27 cellular contexts compared by ENCODE assay signal in genomic region chr1:177794316-177794991, GRCh38.
DNase-seq lines count a peak whose midpoint lies in the region; ATAC-seq, FAIRE-seq and TF ChIP-seq lines count a peak whose summit lies in the region.
"Had no signal": no experiment of that assay in that cellular context is flagged by ENCODE, and none has a peak within 500 bp of the region (broad histone marks: within the 10 kb centered on the region; RNA-seq: fewer than 3 reads in every experiment).

No MANE protein-coding gene starts in this region.

- no peak for DNase-seq in GM18507 (ENCODE audit: extremely low spot score, insufficient read length, low read depth)
- peak; percentile 68 for DNase-seq in left kidney (ENCODE audit: low read depth, low spot score)
- DNase-seq in CD14-positive monocyte (ENCODE audit: low spot score) = no peak
- DNase-seq in mesothelial cell of epicardium (ENCODE audit: low spot score in 2 of 2, unreplicated experiment in 2 of 2) = no peak
- DNase-seq: activated CD4-positive, alpha-beta T cell treated with anti-CD3 and anti-CD28 coated beads, Interleukin-2, amount 10 ng/mL, durations not matched to agents 7 days and 5 days; activated CD8-positive, alpha-beta memory T cell treated with anti-CD3 and anti-CD28 coated beads, Interleukin-2, amount 50 U/mL, for 4 hours; activated effector memory CD4-positive, alpha-beta T cell treated with Interleukin-2 at 50 U/mL for 16 hours; adrenal gland; C1 segment of cervical spinal cord; GM23248; islet precursor cell; NCI-H1694; NCI-H226; NCI-H774; PC-3; SHP77 treated with DMSO at 0.1 percent for 48 hours; stimulated activated CD4-positive, alpha-beta T cell treated with anti-CD3 and anti-CD28 coated beads, Interleukin-2, amount 100 ng/mL, for 24 hours; stimulated activated naive CD8-positive, alpha-beta T cell treated with anti-CD3 and anti-CD28 coated beads, Interleukin-15, Interleukin-2, amounts not matched to agents 100 U/mL and 50 U/mL, for 24 hours; T-cell; thyroid gland had no signal

- ATAC-seq in GM21529 (IDR thresholded peaks at IDR 0.05; ENCODE audit: unreplicated experiment) (peak; percentile 51), GM21390 (IDR thresholded peaks at IDR 0.05; ENCODE audit: unreplicated experiment) (no peak), GM18867 (IDR thresholded peaks at IDR 0.05; ENCODE audit: unreplicated experiment) (no peak)
- ATAC-seq: PC-3; stimulated activated naive CD8-positive, alpha-beta T cell treated with anti-CD3 and anti-CD28 coated beads, Interleukin-15, Interleukin-2, amounts not matched to agents 100 U/mL and 50 U/mL, for 24 hours; T-cell had no signal

- H3K9me3 Mint-ChIP-seq in CD14-positive monocyte = peaks cover 0 to 13% (median 2%) of the 10 kb centered on the region in 7 donors
- no peaks in the 10 kb centered on the region for H3K9me3 Mint-ChIP-seq in mesothelial cell of epicardium
- H3K9me3 Mint-ChIP-seq: activated CD4-positive, alpha-beta T cell treated with anti-CD3 and anti-CD28 coated beads, Interleukin-2, amount 10 ng/mL, durations not matched to agents 7 days and 5 days had no signal

- no peak overlapping the region for H3K4me3 Mint-ChIP-seq in CD14-positive monocyte
- H3K4me3 Mint-ChIP-seq in mesothelial cell of epicardium = no peak overlapping the region
- H3K4me3 Mint-ChIP-seq: activated CD4-positive, alpha-beta T cell treated with anti-CD3 and anti-CD28 coated beads, Interleukin-2, amount 10 ng/mL, durations not matched to agents 7 days and 5 days; T-cell had no signal

- TF ChIP-seq CTCF in VCaP (conservative IDR thresholded peaks at IDR 0.05) = no peak
- TF ChIP-seq CTCF in CD14-positive monocyte (IDR thresholded peaks at IDR 0.05) = no peak
- TF ChIP-seq CTCF in mesothelial cell of epicardium (IDR thresholded peaks at IDR 0.05; ENCODE audit: unreplicated experiment) = no peak

- intact Hi-C loops in CD14-positive monocyte (cut with micrococcal nuclease) = no loop called here

- no peaks in the 10 kb centered on the region for H3K4me1 Mint-ChIP-seq in CD14-positive monocyte
- H3K4me1 Mint-ChIP-seq in mesothelial cell of epicardium = peaks cover 5% of the 10 kb centered on the region
- H3K4me1 Mint-ChIP-seq: activated CD4-positive, alpha-beta T cell treated with anti-CD3 and anti-CD28 coated beads, Interleukin-2, amount 10 ng/mL, durations not matched to agents 7 days and 5 days; T-cell had no signal

- peak overlapping the region; percentile 24; the same call in 1 of the 2 replicates for H3K27ac ChIP-seq in VCaP
- H3K27ac ChIP-seq: adrenal gland, GM23248, KMS-11, parathyroid adenoma, thyroid gland had no signal

- FAIRE-seq in GM18507 (lab: Jason Lieb, UNC) = peak; percentile 74
- FAIRE-seq: colon had no signal

- H3K27ac Mint-ChIP-seq in CD14-positive monocyte = no peak overlapping the region
- no peak overlapping the region for H3K27ac Mint-ChIP-seq in mesothelial cell of epicardium
- H3K27ac Mint-ChIP-seq: activated CD4-positive, alpha-beta T cell treated with anti-CD3 and anti-CD28 coated beads, Interleukin-2, amount 10 ng/mL, durations not matched to agents 7 days and 5 days; T-cell had no signal

- H3K36me3 Mint-ChIP-seq in CD14-positive monocyte = no peaks in the 10 kb centered on the region
- H3K36me3 Mint-ChIP-seq in mesothelial cell of epicardium = no peaks in the 10 kb centered on the region
- H3K36me3 Mint-ChIP-seq: T-cell had no signal

- H3K27me3 Mint-ChIP-seq in CD14-positive monocyte (ENCODE audit: low read depth in 3 of 3) = peaks cover 0 to 5% (median 4%) of the 10 kb centered on the region in 3 donors
- peaks cover 20% of the 10 kb centered on the region for H3K27me3 Mint-ChIP-seq in mesothelial cell of epicardium (ENCODE audit: low read depth)
- H3K27me3 Mint-ChIP-seq: activated CD4-positive, alpha-beta T cell treated with anti-CD3 and anti-CD28 coated beads, Interleukin-2, amount 10 ng/mL, durations not matched to agents 7 days and 5 days; T-cell had no signal
